Comparison of ENCODE assay signal across 8 cellular contexts in genomic region chr1:64242895-64243756, GRCh38. TPM values are rescaled to one million over a fixed set of nuclear protein-coding genes. Genes with fewer than 3 reads are reported as not detected.
A peak's percentile ranks its signal among the peaks of the same experiment; 100 is the strongest.
DNase-seq lines count a peak whose midpoint lies in the region; ATAC-seq and TF ChIP-seq lines count a peak whose summit lies in the region.

No MANE protein-coding gene starts in this region.

- H3K27me3 ChIP-seq in Panc1 (ENCODE audit: control insufficient read depth, insufficient read depth, low read length) = no peaks in the 10 kb centered on the region
- peaks cover 0 to 3% (median 0%) of the 10 kb centered on the region in 45 donors for H3K27me3 ChIP-seq in dorsolateral prefrontal cortex
- no peaks in the 10 kb centered on the region for H3K27me3 ChIP-seq in naive thymus-derived CD4-positive, alpha-beta T cell (ENCODE audit: control insufficient read depth in 2 of 2, insufficient read depth in 2 of 2, low read length in 2 of 2)

- H3K4me1 Mint-ChIP-seq in naive thymus-derived CD4-positive, alpha-beta T cell = peaks cover 11 to 38% (median 28%) of the 10 kb centered on the region in 7 donors

- intact Hi-C loops in Panc1 (cut with micrococcal nuclease; ENCODE audit: unreplicated experiment) (loop anchor here (2.0 to 10.0 kb wide), 5 partner anchors 308 to 626 kb away; partner anchors contain the start of gene ROR1), dorsolateral prefrontal cortex (cut with DNase I) (loop anchor here (2.0 to 10.0 kb wide), 5 partner anchors 328 to 626 kb away; partner anchors contain the start of gene ROR1 (in 1 of the 2))
- intact Hi-C loops in naive thymus-derived CD4-positive, alpha-beta T cell (cut with micrococcal nuclease) = loop anchor here (1.0 to 10.0 kb wide), 7 partner anchors 106 to 1402 kb away; partner anchors contain the start of gene ROR1 (in 1 of the 2)

- H3K9me3 ChIP-seq in Panc1 (ENCODE audit: control insufficient read depth, insufficient read depth, low read depth, low read length) = no peaks in the 10 kb centered on the region
- H3K9me3 ChIP-seq in naive thymus-derived CD4-positive, alpha-beta T cell (ENCODE audit: control insufficient read depth in 2 of 3, low read length in 3 of 3) = no peaks in the 10 kb centered on the region

- peak overlapping the region; percentile 5 to 78 (median 69) for H3K27ac Mint-ChIP-seq in naive thymus-derived CD4-positive, alpha-beta T cell

- no peaks in the 10 kb centered on the region for H3K36me3 ChIP-seq in Panc1 (ENCODE audit: control insufficient read depth, insufficient read depth, low read length)
- no peaks in the 10 kb centered on the region for H3K36me3 ChIP-seq in naive thymus-derived CD4-positive, alpha-beta T cell (ENCODE audit: control insufficient read depth in 2 of 3, insufficient read depth in 3 of 3, low read length in 3 of 3)

- ATAC-seq in HG03196 (IDR thresholded peaks at IDR 0.05; ENCODE audit: unreplicated experiment) = peak; percentile 54
- peak; percentile 73; the same call in 1 of the 2 replicates for ATAC-seq in Panc1
- peak; percentile 56 for ATAC-seq in naive thymus-derived CD4-positive, alpha-beta T cell

- peaks cover 11 to 15% (median 12%) of the 10 kb centered on the region in 5 donors for H3K27me3 Mint-ChIP-seq in naive thymus-derived CD4-positive, alpha-beta T cell

- POLR2A ChIA-PET in Panc1 (lab: Charles Lee) = no interaction called here
- POLR2A ChIA-PET in naive thymus-derived CD4-positive, alpha-beta T cell (lab: Charles Lee) = interaction anchor here (0.6 to 1.0 kb wide), 3 partner anchors 592 to 650 kb away, joined by 3 to 4 read pairs (median 4); partner anchors contain the start of gene PGM1

- no TSS peak for BruUV-seq in Panc1 (replicated peaks; lab: Mats Ljungman, UMichigan)

- H3K4me3 ChIP-seq in Panc1 (ENCODE audit: low read depth in 2 of 2, low read length in 2 of 2) = no peak overlapping the region
- H3K4me3 ChIP-seq in dorsolateral prefrontal cortex = no peak overlapping the region
- peak overlapping the region; percentile 15 for H3K4me3 ChIP-seq in naive thymus-derived CD4-positive, alpha-beta T cell (ENCODE audit: low read length)

- in situ Hi-C loops in Panc1 (cut with HindIII; ENCODE audit: low pct_unique_long_range_greater_than_20kb, low sequenced_read_pairs) = loop anchor here (25.0 kb wide), 1 partner anchor 556 kb away; no protein-coding TSS in a partner anchor

- H3K36me3 Mint-ChIP-seq in naive thymus-derived CD4-positive, alpha-beta T cell = no peaks in the 10 kb centered on the region

- H3K27ac ChIP-seq in Panc1 (ENCODE audit: low read length) (peak overlapping the region; percentile 45; the same call in 1 of the 2 replicates), dorsolateral prefrontal cortex (no peak overlapping the region)
- peak overlapping the region; percentile 8 for H3K27ac ChIP-seq in naive thymus-derived CD4-positive, alpha-beta T cell (ENCODE audit: low read depth, low read length)

- peak overlapping the region; percentile 53 to 87 (median 74) for H3K4me3 Mint-ChIP-seq in naive thymus-derived CD4-positive, alpha-beta T cell

- H3K9me3 Mint-ChIP-seq in naive thymus-derived CD4-positive, alpha-beta T cell = peaks cover 0 to 2% (median 0%) of the 10 kb centered on the region in 11 donors

- TF ChIP-seq CTCF in Panc1 (IDR thresholded peaks at IDR 0.05) (peak; percentile 64; the same call in 1 of the 2 replicates), dorsolateral prefrontal cortex (IDR thresholded peaks at IDR 0.05 in 54 of 56, conservative IDR thresholded peaks at IDR 0.05 in 2 of 56; ENCODE audit: low read depth in 1 of 56, partially characterized antibody in 56 of 56) (peak; percentile 32 to 86 (median 65))

- DNase-seq in DMS 273 treated with DMSO at 0.1 percent for 48 hours (lab: John Stamatoyannopoulos, UW) (peak; percentile 35), Panc1 (ENCODE audit: low read depth, low spot score) (no peak), dorsolateral prefrontal cortex (no peak), epidermal melanocyte (ENCODE audit: insufficient read length, low spot score) (no peak), NK-92 (lab: John Stamatoyannopoulos, UW; ENCODE audit: unreplicated experiment) (no peak)
- DNase-seq in naive thymus-derived CD4-positive, alpha-beta T cell = peak in 6 of 9 donors; percentile 1 to 50 (median 36)
- no peak for DNase-seq in activated CD4-positive, alpha-beta T cell treated with anti-CD3 and anti-CD28 coated beads for 4 hours

- peaks cover 22% of the 10 kb centered on the region for H3K4me1 ChIP-seq in Panc1 (ENCODE audit: control insufficient read depth, insufficient read depth, low read length)
- peaks cover 0 to 13% of the 10 kb centered on the region in 2 donors for H3K4me1 ChIP-seq in naive thymus-derived CD4-positive, alpha-beta T cell (ENCODE audit: control insufficient read depth in 2 of 2, insufficient read depth in 2 of 2, low read length in 2 of 2)

- CTCF ChIA-PET in Panc1 (lab: Charles Lee) = interaction anchor here (0.8 to 1.5 kb wide), 2 partner anchors 297 to 551 kb away, joined by 5 to 7 read pairs; no protein-coding TSS in a partner anchor
- CTCF ChIA-PET in naive thymus-derived CD4-positive, alpha-beta T cell (lab: Charles Lee) = interaction anchor here (0.6 to 3.3 kb wide), 9 partner anchors 80 to 1219 kb away, joined by 3 to 21 read pairs (median 3); no protein-coding TSS in a partner anchor

RNA-seq across cellular contexts. Expression of gene UBE2U, which starts 39.7 kb away (rescaled TPM):
- total RNA-seq in Panc1 (2021; ENCODE audit: unreplicated experiment) (not detected), dorsolateral prefrontal cortex (1 to 10 TPM in 2 of 120 experiments, under 1 TPM in 1, not detected in 117; 0.44 to 1.6 (median 1.4) TPM)
- not detected for polyA plus RNA-seq in Panc1 (2012; ENCODE audit: insufficient read length)
- not detected for total RNA-seq in naive thymus-derived CD4-positive, alpha-beta T cell
- not detected for polyA plus RNA-seq in naive thymus-derived CD4-positive, alpha-beta T cell

Comparison
In these comparisons a context has a peak if more than half of its experiments do, and no peak if none do; other contexts are left out.
1. DNase-seq: peak in DMS 273 treated with DMSO at 0.1 percent for 48 hours (single experiment) and naive thymus-derived CD4-positive, alpha-beta T cell (6 of 9); none in Panc1 (single experiment), dorsolateral prefrontal cortex (0 of 10), epidermal melanocyte (single experiment), activated CD4-positive, alpha-beta T cell treated with anti-CD3 and anti-CD28 coated beads for 4 hours (0 of 2) and NK-92 (single experiment).
2. H3K27ac ChIP-seq: peak in Panc1 (single experiment) and naive thymus-derived CD4-positive, alpha-beta T cell (single experiment); none in dorsolateral prefrontal cortex (0 of 59).
3. Peak in every context shown above with its lines, with median percentiles within 50 percentile points of each other: ATAC-seq.